ENCODE assay signal across 18 cellular contexts in the genomic region with DNA sequence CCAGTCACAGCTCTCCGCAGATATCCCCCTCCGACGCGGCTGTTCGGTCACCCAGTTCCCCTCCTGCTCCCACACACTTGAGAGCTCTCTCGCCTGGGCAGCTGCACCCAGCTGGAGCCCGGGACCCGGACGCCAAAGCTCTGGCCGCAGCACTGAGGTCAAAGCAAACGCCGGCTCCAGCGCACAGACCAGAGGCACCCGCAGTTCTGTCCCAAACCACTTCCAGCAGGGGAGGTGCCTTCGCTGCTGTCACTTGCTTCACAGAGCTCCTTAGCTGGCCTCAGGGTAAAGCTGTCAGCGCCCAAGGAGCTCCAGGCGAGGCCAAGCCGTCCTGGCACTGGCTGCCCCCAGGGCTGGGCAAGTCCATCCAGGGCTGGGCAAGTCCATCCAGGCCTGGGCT.
"Had no signal": no experiment of that assay in that cellular context is flagged by ENCODE, and none has a peak within 500 bp of the region (broad histone marks: within the 10 kb centered on the region; RNA-seq: fewer than 3 reads in every experiment).

No MANE protein-coding gene starts in this region.

- H3K4me3 Mint-ChIP-seq: activated T-helper 17 cell treated with anti-CD3 and anti-CD28 coated beads, Interleukin-2, amount 50 U/mL, for 72 hours; immature natural killer cell; naive thymus-derived CD8-positive, alpha-beta T cell had no signal

- H3K4me1 Mint-ChIP-seq: activated T-helper 17 cell treated with anti-CD3 and anti-CD28 coated beads, Interleukin-2, amount 50 U/mL, for 72 hours; immature natural killer cell; naive thymus-derived CD8-positive, alpha-beta T cell had no signal

- ATAC-seq: activated CD4-positive, CD25-positive, alpha-beta regulatory T cell treated with anti-CD3 and anti-CD28 coated beads, Interleukin-2, amount 50 U/mL, for 24 hours; activated T-helper 17 cell treated with anti-CD3 and anti-CD28 coated beads, Interleukin-2, amount 50 U/mL, for 72 hours; left colon; naive thymus-derived CD8-positive, alpha-beta T cell; sciatic nerve had no signal

- H3K27me3 Mint-ChIP-seq: activated T-helper 17 cell treated with anti-CD3 and anti-CD28 coated beads, Interleukin-2, amount 50 U/mL, for 72 hours; naive thymus-derived CD8-positive, alpha-beta T cell had no signal

- DNase-seq: activated naive CD4-positive, alpha-beta T cell treated with Interleukin-2 at 50 U/mL for 16 hours; anterior cingulate cortex; brain microvascular endothelial cell; cortex of kidney; effector CD8-positive, alpha-beta T cell; foreskin fibroblast; immature natural killer cell; naive thymus-derived CD8-positive, alpha-beta T cell; occipital lobe; stimulated activated CD4-positive, alpha-beta T cell treated with anti-CD3 and anti-CD28 coated beads, Interleukin-12 subunit alpha, Interleukin-12 subunit beta, amount 100 ng/mL, for 4 hours; stimulated activated CD4-positive, alpha-beta T cell treated with anti-CD3 and anti-CD28 coated beads, Interleukin-2, amount 100 ng/mL, for 24 hours; T-helper 9 cell; uterus had no signal

- H3K9me3 ChIP-seq: prostate gland, uterus had no signal

- H3K9me3 Mint-ChIP-seq: activated T-helper 17 cell treated with anti-CD3 and anti-CD28 coated beads, Interleukin-2, amount 50 U/mL, for 72 hours; immature natural killer cell; naive thymus-derived CD8-positive, alpha-beta T cell had no signal

- H3K27ac ChIP-seq: brain microvascular endothelial cell, prostate gland, uterus had no signal

- H3K36me3 ChIP-seq: brain microvascular endothelial cell, prostate gland, uterus had no signal

- H3K4me3 ChIP-seq: prostate gland, uterus had no signal

- H3K27me3 ChIP-seq: brain microvascular endothelial cell, uterus had no signal

- H3K27ac Mint-ChIP-seq: activated T-helper 17 cell treated with anti-CD3 and anti-CD28 coated beads, Interleukin-2, amount 50 U/mL, for 72 hours; immature natural killer cell; naive thymus-derived CD8-positive, alpha-beta T cell had no signal

- H3K36me3 Mint-ChIP-seq: immature natural killer cell; naive thymus-derived CD8-positive, alpha-beta T cell had no signal

- H3K4me1 ChIP-seq: prostate gland, uterus had no signal
